Comparison of ENCODE assay signal across 10 cellular contexts in the genomic region with DNA sequence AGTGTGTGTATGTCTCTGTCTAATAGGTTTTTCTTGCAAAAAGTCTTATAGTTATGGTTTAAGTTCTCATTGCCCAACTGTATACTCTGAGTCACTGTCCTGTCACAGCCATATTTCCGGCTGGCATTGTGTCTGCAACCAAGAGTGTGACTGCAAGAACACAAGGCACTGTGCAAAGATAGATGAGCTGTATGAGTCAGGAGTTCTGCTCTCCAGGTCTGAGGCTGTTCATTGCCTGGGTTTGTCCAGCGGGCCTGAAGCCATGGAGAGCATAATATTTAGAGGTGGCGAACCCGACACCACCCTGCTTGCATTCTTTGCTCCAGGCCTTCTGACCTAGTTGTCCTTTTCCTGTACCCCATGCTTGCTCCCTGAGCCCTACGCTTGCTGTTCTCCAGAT. TPM values are rescaled to one million over a fixed set of nuclear protein-coding genes. Genes with fewer than 3 reads are reported as not detected.
DNase-seq lines count a peak whose midpoint lies in the region; ATAC-seq and TF ChIP-seq lines count a peak whose summit lies in the region.
"Had no signal": no experiment of that assay in that cellular context is flagged by ENCODE, and none has a peak within 500 bp of the region (broad histone marks: within the 10 kb centered on the region; RNA-seq: fewer than 3 reads in every experiment).

No MANE protein-coding gene starts in this region.

- no peaks in the 10 kb centered on the region for H3K27me3 Mint-ChIP-seq in activated CD4-positive, alpha-beta T cell treated with anti-CD3 and anti-CD28 coated beads for 36 hours
- H3K27me3 Mint-ChIP-seq: stimulated activated naive CD8-positive, alpha-beta T cell treated with anti-CD3 and anti-CD28 coated beads, Interleukin-15, Interleukin-2, amounts not matched to agents 100 ng/mL and 50 ng/mL, for 24 hours had no signal

- no peaks in the 10 kb centered on the region for H3K9me3 ChIP-seq in upper lobe of left lung
- H3K9me3 ChIP-seq: pancreas had no signal

- no peak for TF ChIP-seq CTCF in fibroblast of pulmonary artery (IDR thresholded peaks at IDR 0.05; ENCODE audit: low read length, missing control alignments)
- TF ChIP-seq CTCF in upper lobe of left lung (IDR thresholded peaks at IDR 0.05) = no peak

- H3K36me3 ChIP-seq in upper lobe of left lung (no peaks in the 10 kb centered on the region), H7 (replicated peaks; ENCODE audit: control insufficient read depth, insufficient read depth, low read length) (no peaks in the 10 kb centered on the region)
- H3K36me3 ChIP-seq: pancreas had no signal

- no peak for DNase-seq in activated CD4-positive, alpha-beta T cell treated with anti-CD3 and anti-CD28 coated beads for 36 hours
- no peak for DNase-seq in activated CD4-positive, alpha-beta T cell treated with anti-CD3 and anti-CD28 coated beads, Interleukin-2, amount 50 U/mL, for 4 hours
- DNase-seq in SK-MEL-5 (ENCODE audit: low read depth, low spot score) = peak; percentile 26
- peak; percentile 85 for DNase-seq in fibroblast of pulmonary artery (ENCODE audit: low read depth)
- DNase-seq in upper lobe of left lung = peak in 1 of 2 donors; percentile 49
- no peak for DNase-seq in cerebellar cortex (ENCODE audit: low spot score)
- DNase-seq in H7 = no peak
- DNase-seq: pancreas had no signal

- H3K4me3 ChIP-seq in fibroblast of pulmonary artery (replicated peaks; ENCODE audit: low read depth, low read length) (no peak overlapping the region), upper lobe of left lung (no peak overlapping the region), H7 (ENCODE audit: insufficient read depth, low read depth, low read length) (no peak overlapping the region)
- H3K4me3 ChIP-seq: pancreas had no signal

- peak overlapping the region in 2 of 4 donors; percentile 5 to 6 for H3K27ac ChIP-seq in upper lobe of left lung
- H3K27ac ChIP-seq: pancreas had no signal

- TF ChIP-seq POLR2A in upper lobe of left lung (IDR thresholded peaks at IDR 0.05) = no peak

- H3K27me3 ChIP-seq in upper lobe of left lung (no peaks in the 10 kb centered on the region), H7 (ENCODE audit: control insufficient read depth, insufficient read depth, low read length) (no peaks in the 10 kb centered on the region)
- H3K27me3 ChIP-seq: pancreas had no signal

- no peak overlapping the region for H3K27ac Mint-ChIP-seq in activated CD4-positive, alpha-beta T cell treated with anti-CD3 and anti-CD28 coated beads for 36 hours
- H3K27ac Mint-ChIP-seq: stimulated activated naive CD8-positive, alpha-beta T cell treated with anti-CD3 and anti-CD28 coated beads, Interleukin-15, Interleukin-2, amounts not matched to agents 100 ng/mL and 50 ng/mL, for 24 hours had no signal

- 75 to 84% methylated on average over 5 of the region's 5 CpGs for WGBS in upper lobe of left lung, 2 donors

- TF ChIP-seq EP300 in upper lobe of left lung (IDR thresholded peaks at IDR 0.05) = no peak

- H3K4me1 ChIP-seq in upper lobe of left lung = no peaks in the 10 kb centered on the region
- H3K4me1 ChIP-seq: pancreas had no signal

- in situ Hi-C loops in SK-MEL-5 (cut with HindIII; ENCODE audit: low pct_unique_long_range_greater_than_20kb, low sequenced_read_pairs) = no loop called here

- H3K4me1 Mint-ChIP-seq in activated CD4-positive, alpha-beta T cell treated with anti-CD3 and anti-CD28 coated beads for 36 hours = no peaks in the 10 kb centered on the region

- intact Hi-C loops in activated CD4-positive, alpha-beta T cell treated with anti-CD3 and anti-CD28 coated beads for 36 hours (cut with DNase I, micrococcal nuclease) = no loop called here

- no peaks in the 10 kb centered on the region for H3K36me3 Mint-ChIP-seq in activated CD4-positive, alpha-beta T cell treated with anti-CD3 and anti-CD28 coated beads for 36 hours (ENCODE audit: low read depth)

- peak; percentile 42 for ATAC-seq in activated CD4-positive, alpha-beta T cell treated with anti-CD3 and anti-CD28 coated beads for 36 hours
- ATAC-seq in upper lobe of left lung (ENCODE audit: low FRiP score in 2 of 2) = peak; percentile 24 to 70
- ATAC-seq in GM19351 (IDR thresholded peaks at IDR 0.05; ENCODE audit: unreplicated experiment) = no peak

- H3K4me3 Mint-ChIP-seq in activated CD4-positive, alpha-beta T cell treated with anti-CD3 and anti-CD28 coated beads for 36 hours = no peak overlapping the region
- H3K4me3 Mint-ChIP-seq: stimulated activated naive CD8-positive, alpha-beta T cell treated with anti-CD3 and anti-CD28 coated beads, Interleukin-15, Interleukin-2, amounts not matched to agents 100 ng/mL and 50 ng/mL, for 24 hours had no signal

- CTCF ChIA-PET in activated CD4-positive, alpha-beta T cell treated with anti-CD3 and anti-CD28 coated beads for 36 hours (lab: Charles Lee) = no interaction called here

- H3K9me3 Mint-ChIP-seq in activated CD4-positive, alpha-beta T cell treated with anti-CD3 and anti-CD28 coated beads for 36 hours (ENCODE audit: low read depth) = no peaks in the 10 kb centered on the region

- POLR2A ChIA-PET in activated CD4-positive, alpha-beta T cell treated with anti-CD3 and anti-CD28 coated beads for 36 hours (lab: Charles Lee) = no interaction called here

RNA-seq across cellular contexts. Expression of a gene that starts 50.9 kb away (rescaled TPM):
- 1 to 10 TPM; 1.5 to 1.8 TPM for total RNA-seq in activated CD4-positive, alpha-beta T cell treated with anti-CD3 and anti-CD28 coated beads for 36 hours
- total RNA-seq in SK-MEL-5 (2014; rRNA removed; shearing (Covaris generic)) = 3.1 and 6.4 TPM in 2 replicates
- polyA plus RNA-seq in SK-MEL-5 (2015; cell fraction: cytosol; rRNA removed) = 4.6 and 6.6 TPM in 2 replicates
- polyA plus RNA-seq in SK-MEL-5 (2015; cell fraction: nucleus; rRNA removed) = 8.7 TPM in 2 replicates
- 1 to 10 TPM in 5 of 6 donors, under 1 TPM in 1; 0.39 to 4.2 (median 2.1) TPM for total RNA-seq in upper lobe of left lung
- 4.9 and 5.3 TPM in 2 replicates for total RNA-seq in H7 (2014; rRNA removed; shearing (Covaris generic))

Comparison
In these comparisons a context has a peak if more than half of its experiments do, and no peak if none do; other contexts are left out.
1. DNase-seq: peak in SK-MEL-5 (single experiment) and fibroblast of pulmonary artery (single experiment); none in activated CD4-positive, alpha-beta T cell treated with anti-CD3 and anti-CD28 coated beads for 36 hours (single experiment), activated CD4-positive, alpha-beta T cell treated with anti-CD3 and anti-CD28 coated beads, Interleukin-2, amount 50 U/mL, for 4 hours (0 of 2), cerebellar cortex (single experiment) and H7 (single experiment).